Comparison of ENCODE assay signal across 1 cellular context in the genomic region with DNA sequence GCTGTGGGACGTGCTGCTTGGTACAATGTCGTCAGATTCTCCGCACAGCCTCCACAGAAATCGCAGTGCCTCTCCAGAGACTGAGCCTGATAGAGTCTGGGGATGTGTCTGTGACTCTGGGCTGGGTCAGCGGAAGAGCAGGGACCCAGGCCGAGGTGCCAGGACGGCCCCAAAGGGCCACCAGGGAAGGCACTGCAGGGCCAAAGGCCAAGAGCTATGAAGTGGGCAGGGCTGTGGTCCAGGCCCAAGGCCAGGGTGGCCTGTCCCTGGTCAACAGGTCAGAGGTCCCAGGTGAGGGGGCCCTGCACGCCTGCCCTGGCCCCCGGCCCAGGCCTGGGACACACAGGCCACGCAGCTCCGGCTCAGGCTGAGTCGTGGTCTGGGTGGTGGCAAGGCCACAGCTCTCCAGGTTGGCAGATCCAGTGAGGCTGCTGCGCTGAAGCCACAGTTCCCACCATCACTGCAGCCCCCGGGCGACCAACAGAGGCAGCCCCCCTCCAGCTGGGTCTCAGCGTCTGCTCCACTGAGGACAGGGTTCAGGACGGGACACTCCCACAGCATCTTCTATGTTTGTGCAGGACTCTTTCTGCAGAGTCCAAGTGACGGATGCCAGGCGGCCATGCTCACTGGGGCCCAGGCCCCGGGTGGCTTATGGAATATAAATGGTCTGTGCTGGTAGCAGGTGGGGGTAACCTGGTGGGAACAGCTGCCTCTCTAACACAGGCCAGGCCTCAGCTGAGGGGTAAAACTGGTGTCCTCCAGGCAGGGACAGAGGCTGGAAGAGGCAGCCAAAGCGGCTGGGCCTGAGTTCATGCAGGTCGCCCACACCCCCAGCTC.
A peak's percentile ranks its signal among the peaks of the same experiment; 100 is the strongest.
TF ChIP-seq lines count a peak whose summit lies in the region.

No MANE protein-coding gene starts in this region.

TF ChIP-seq in liver, 16 proteins besides CTCF, POLR2A, EP300 and RAD21 (continued from another document):
- TF ChIP-seq EGR1 (IDR thresholded peaks at IDR 0.05; ENCODE audit: low read depth in 2 of 2) (no peak), RXRA (IDR thresholded peaks at IDR 0.05) (peak; percentile 67 to 85), HNF4G (IDR thresholded peaks at IDR 0.05) (no peak), ZBTB33 (IDR thresholded peaks at IDR 0.05) (no peak)
